2 cellular contexts compared by ENCODE assay signal in the genomic region with DNA sequence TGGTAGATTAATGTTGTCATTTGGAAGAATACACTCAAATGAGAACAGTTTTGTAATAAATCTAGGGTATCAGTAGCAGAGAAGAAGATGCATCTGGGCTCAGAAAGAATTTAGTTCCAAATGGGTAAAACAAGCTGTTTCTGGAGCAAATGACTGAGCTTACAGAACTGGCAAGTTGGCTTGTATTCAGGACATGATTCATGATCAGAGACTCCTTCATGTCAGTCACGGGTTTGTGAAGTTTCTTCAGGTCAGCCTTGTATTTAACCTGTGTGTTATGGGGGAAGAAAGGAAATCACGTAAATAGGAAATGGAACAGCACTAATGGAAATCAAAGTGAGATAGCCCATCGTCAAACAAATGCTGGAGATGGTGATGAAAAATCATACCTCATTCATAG.
TF ChIP-seq lines count a peak whose summit lies in the region.

No MANE protein-coding gene starts in this region.

TF ChIP-seq in endothelial cell of umbilical vein, 7 proteins besides CTCF, POLR2A, EP300 and RAD21:
- TF ChIP-seq, protein P1, sequence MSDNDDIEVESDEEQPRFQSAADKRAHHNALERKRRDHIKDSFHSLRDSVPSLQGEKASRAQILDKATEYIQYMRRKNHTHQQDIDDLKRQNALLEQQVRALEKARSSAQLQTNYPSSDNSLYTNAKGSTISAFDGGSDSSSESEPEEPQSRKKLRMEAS (IDR thresholded peaks at IDR 0.05; ENCODE audit: insufficient read depth, insufficient read length) = no peak
- no peak for TF ChIP-seq EZH2 (IDR thresholded peaks at IDR 0.05; ENCODE audit: borderline replicate concordance, low read depth, low read length, severe bottlenecking)
- no peak for TF ChIP-seq MYC (IDR thresholded peaks at IDR 0.05; ENCODE audit: low read depth, low read length)
- TF ChIP-seq GATA2 (IDR thresholded peaks at IDR 0.05; ENCODE audit: insufficient read depth, insufficient read length, low read depth, low read length) = no peak

TF ChIP-seq in SK-N-SH, 30 proteins besides CTCF, POLR2A, EP300 and RAD21:
- no peak for TF ChIP-seq RXRA (IDR thresholded peaks at IDR 0.05; ENCODE audit: borderline replicate concordance, low read depth)
- no peak for TF ChIP-seq TAF1 (IDR thresholded peaks at IDR 0.05; ENCODE audit: borderline replicate concordance, low read depth, low read length)
- TF ChIP-seq NRF1 (IDR thresholded peaks at IDR 0.05; ENCODE audit: low read depth, low read length) = no peak
- no peak for TF ChIP-seq JUND (IDR thresholded peaks at IDR 0.05)
- TF ChIP-seq TCF12 (IDR thresholded peaks at IDR 0.05) = no peak
- no peak for TF ChIP-seq FOXJ3 (CRISPR knock-in tag; IDR thresholded peaks at IDR 0.05)
- no peak for TF ChIP-seq ZBTB33 (IDR thresholded peaks at IDR 0.05; ENCODE audit: borderline replicate concordance, low read depth)
- TF ChIP-seq FOXM1 (IDR thresholded peaks at IDR 0.05; ENCODE audit: low read depth) = no peak
- TF ChIP-seq GATA2 (CRISPR knock-in tag; IDR thresholded peaks at IDR 0.05) = no peak
- TF ChIP-seq, protein P2, sequence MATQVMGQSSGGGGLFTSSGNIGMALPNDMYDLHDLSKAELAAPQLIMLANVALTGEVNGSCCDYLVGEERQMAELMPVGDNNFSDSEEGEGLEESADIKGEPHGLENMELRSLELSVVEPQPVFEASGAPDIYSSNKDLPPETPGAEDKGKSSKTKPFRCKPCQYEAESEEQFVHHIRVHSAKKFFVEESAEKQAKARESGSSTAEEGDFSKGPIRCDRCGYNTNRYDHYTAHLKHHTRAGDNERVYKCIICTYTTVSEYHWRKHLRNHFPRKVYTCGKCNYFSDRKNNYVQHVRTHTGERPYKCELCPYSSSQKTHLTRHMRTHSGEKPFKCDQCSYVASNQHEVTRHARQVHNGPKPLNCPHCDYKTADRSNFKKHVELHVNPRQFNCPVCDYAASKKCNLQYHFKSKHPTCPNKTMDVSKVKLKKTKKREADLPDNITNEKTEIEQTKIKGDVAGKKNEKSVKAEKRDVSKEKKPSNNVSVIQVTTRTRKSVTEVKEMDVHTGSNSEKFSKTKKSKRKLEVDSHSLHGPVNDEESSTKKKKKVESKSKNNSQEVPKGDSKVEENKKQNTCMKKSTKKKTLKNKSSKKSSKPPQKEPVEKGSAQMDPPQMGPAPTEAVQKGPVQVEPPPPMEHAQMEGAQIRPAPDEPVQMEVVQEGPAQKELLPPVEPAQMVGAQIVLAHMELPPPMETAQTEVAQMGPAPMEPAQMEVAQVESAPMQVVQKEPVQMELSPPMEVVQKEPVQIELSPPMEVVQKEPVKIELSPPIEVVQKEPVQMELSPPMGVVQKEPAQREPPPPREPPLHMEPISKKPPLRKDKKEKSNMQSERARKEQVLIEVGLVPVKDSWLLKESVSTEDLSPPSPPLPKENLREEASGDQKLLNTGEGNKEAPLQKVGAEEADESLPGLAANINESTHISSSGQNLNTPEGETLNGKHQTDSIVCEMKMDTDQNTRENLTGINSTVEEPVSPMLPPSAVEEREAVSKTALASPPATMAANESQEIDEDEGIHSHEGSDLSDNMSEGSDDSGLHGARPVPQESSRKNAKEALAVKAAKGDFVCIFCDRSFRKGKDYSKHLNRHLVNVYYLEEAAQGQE (IDR thresholded peaks at IDR 0.05; ENCODE audit: low read depth, low read length) = no peak
